Comparison of ENCODE assay signal across 16 cellular contexts in the genomic region with DNA sequence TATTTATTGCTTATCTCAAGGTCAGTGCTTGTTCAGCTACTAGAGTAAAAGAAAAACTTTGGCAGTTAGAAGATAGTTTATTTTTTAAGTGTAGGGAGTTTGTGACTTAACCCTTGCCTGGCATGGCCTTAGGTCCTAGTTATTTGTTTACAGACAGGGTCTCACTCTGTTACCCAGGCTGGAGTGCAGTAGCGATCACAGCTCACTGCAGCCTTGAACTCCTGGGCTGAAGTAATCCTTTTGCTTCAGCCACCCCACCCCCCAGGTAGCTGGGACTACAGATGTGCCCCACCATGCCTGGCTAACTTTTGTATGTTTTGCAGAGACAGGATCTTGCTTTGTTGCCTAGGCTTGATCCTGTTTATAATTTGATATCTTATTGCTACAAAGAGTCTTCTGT. TPM values are rescaled to one million over a fixed set of nuclear protein-coding genes. Genes with fewer than 3 reads are reported as not detected.
DNase-seq lines count a peak whose midpoint lies in the region; ATAC-seq, FAIRE-seq and TF ChIP-seq lines count a peak whose summit lies in the region.
"Had no signal": no experiment of that assay in that cellular context is flagged by ENCODE, and none has a peak within 500 bp of the region (broad histone marks: within the 10 kb centered on the region; RNA-seq: fewer than 3 reads in every experiment).

No MANE protein-coding gene starts in this region.

- H3K79me2 ChIP-seq in HepG2 (ENCODE audit: insufficient read depth, low read length) = peaks cover 79% of the 10 kb centered on the region
- peaks cover 90% of the 10 kb centered on the region for H3K79me2 ChIP-seq in SU-DHL-6 (ENCODE audit: insufficient read depth, low read length)

- H2AFZ ChIP-seq in HepG2 (ENCODE audit: low read length) (no peak overlapping the region), SU-DHL-6 (ENCODE audit: low read depth, low read length, severe bottlenecking) (no peak overlapping the region)

- no peak for TF ChIP-seq POLR2A in HepG2 (IDR thresholded peaks at IDR 0.05; ENCODE audit: insufficient read depth in 1 of 2, low read depth in 2 of 2, low read length in 2 of 2)
- no peak for TF ChIP-seq POLR2A in right lobe of liver (IDR thresholded peaks at IDR 0.05)

- H3K27me3 ChIP-seq in HepG2 (ENCODE audit: control insufficient read depth in 1 of 2, insufficient read depth in 2 of 2, low read length in 2 of 2) = no peaks in the 10 kb centered on the region; a peak in 1 of 5 replicates
- H3K27me3 ChIP-seq in right lobe of liver = no peaks in the 10 kb centered on the region
- H3K27me3 ChIP-seq in SU-DHL-6 (ENCODE audit: low read length) = no peaks in the 10 kb centered on the region
- H3K27me3 ChIP-seq: esophagus muscularis mucosa had no signal

- H3K9me3 Mint-ChIP-seq in glutamatergic neuron (ENCODE audit: unreplicated experiment) = no peaks in the 10 kb centered on the region

- peaks cover 18% of the 10 kb centered on the region for H3F3A ChIP-seq in SU-DHL-6 (ENCODE audit: insufficient read depth)

- WGBS in HepG2 (ENCODE audit: low lambda C conversion rate) = 0% methylated on average over 1 of the region's 1 CpG
- WGBS in right lobe of liver (ENCODE audit: insufficient coverage, low coverage, low lambda C conversion rate, missing lambda C conversion rate) = no CpG with 5 or more reads among the region's 1 CpG

- H3K27ac Mint-ChIP-seq in glutamatergic neuron (ENCODE audit: unreplicated experiment) = peak overlapping the region; percentile 36

- POLR2A ChIA-PET in HepG2 (lab: Yijun Ruan, JAX) = no interaction called here

- peak overlapping the region; percentile 82 for H3K4me2 ChIP-seq in HepG2 (ENCODE audit: low read depth, low read length)
- peak overlapping the region; percentile 5 for H3K4me2 ChIP-seq in SU-DHL-6 (ENCODE audit: low read depth, low read length, poor library complexity, severe bottlenecking)

- peaks cover 32% of the 10 kb centered on the region for H3K4me1 ChIP-seq in HepG2 (ENCODE audit: insufficient read depth, low read length)
- H3K4me1 ChIP-seq in right lobe of liver = peaks cover 0 to 8% (median 3%) of the 10 kb centered on the region in 4 donors

- TF ChIP-seq EP300 in HepG2 (IDR thresholded peaks at IDR 0.05; ENCODE audit: low read depth in 2 of 2, low read length in 2 of 2) = 0 out of 4 replicates have a peak, but pooled peaks of 1 of the 2 experiments have one; percentile 18
- 0 out of 2 replicates have a peak, but pooled peaks have one; percentile 20 for TF ChIP-seq EP300 in HepG2 (CRISPR knock-in tag; IDR thresholded peaks at IDR 0.05; ENCODE audit: borderline replicate concordance)

- in situ Hi-C loops in HepG2 (cut with HindIII; ENCODE audit: extremely low pct_ligation_motif_present, low pct_unique_long_range_greater_than_20kb) = no loop called here

- DNase-seq in HepG2 (ENCODE audit: low spot score) = peak; percentile 67
- DNase-seq in right lobe of liver = no peak
- DNase-seq in glutamatergic neuron = no peak
- DNase-seq in GOT3 (lab: John Stamatoyannopoulos, UW) = no peak
- no peak for DNase-seq in AG08395 (ENCODE audit: low spot score)
- no peak for DNase-seq in DMS79 (lab: John Stamatoyannopoulos, UW)
- DNase-seq: activated gamma-delta T cell; aorta; Caco-2; left ventricle myocardium superior; naive thymus-derived CD4-positive, alpha-beta T cell had no signal

- TF ChIP-seq CTCF in HepG2 (CRISPR knock-in tag; IDR thresholded peaks at IDR 0.05) = no peak
- no peak for TF ChIP-seq CTCF in right lobe of liver (IDR thresholded peaks at IDR 0.05)
- TF ChIP-seq CTCF in SU-DHL-6 (IDR thresholded peaks at IDR 0.05; ENCODE audit: insufficient read depth, low read length, poor library complexity, severe bottlenecking) = no peak
- no peak for TF ChIP-seq CTCF in glutamatergic neuron (IDR thresholded peaks at IDR 0.05; ENCODE audit: partially characterized antibody, unreplicated experiment)

- H3K36me3 ChIP-seq in HepG2 (replicated peaks in 1 of 2; ENCODE audit: control insufficient read depth in 1 of 2, insufficient read depth in 2 of 2, low read length in 2 of 2) (peaks cover 1 to 20% of the 10 kb centered on the region in 2 experiments; a peak in 4 of 5 replicates), right lobe of liver (no peaks in the 10 kb centered on the region), SU-DHL-6 (ENCODE audit: low read length) (peaks cover 48% of the 10 kb centered on the region)
- H3K36me3 ChIP-seq: esophagus muscularis mucosa had no signal

- no peak for TF ChIP-seq RAD21 in HepG2 (CRISPR knock-in tag; IDR thresholded peaks at IDR 0.05)

- FAIRE-seq in HepG2 (lab: Jason Lieb, UNC) = peak; percentile 60
- FAIRE-seq: HTR-8/SVneo had no signal

- H3K9me3 ChIP-seq in HepG2 (ENCODE audit: low read length) (peaks cover 9% of the 10 kb centered on the region; the same call in 1 of the 2 replicates), right lobe of liver (no peaks in the 10 kb centered on the region), SU-DHL-6 (ENCODE audit: insufficient read depth, low read length) (no peaks in the 10 kb centered on the region)
- H3K9me3 ChIP-seq: esophagus muscularis mucosa had no signal

- H3K4me3 ChIP-seq in HepG2 (replicated peaks in 1 of 3; ENCODE audit: insufficient read depth in 1 of 3, low read depth in 2 of 3, low read length in 3 of 3) (peak overlapping the region; percentile 5 to 20 (median 6); a peak in 1 of 6 replicates), right lobe of liver (no peak overlapping the region), SU-DHL-6 (ENCODE audit: insufficient read depth, low read length, poor library complexity, severe bottlenecking) (no peak overlapping the region)
- H3K4me3 ChIP-seq: esophagus muscularis mucosa, SK-N-MC had no signal

- H3K36me3 Mint-ChIP-seq in glutamatergic neuron (ENCODE audit: unreplicated experiment) = no peaks in the 10 kb centered on the region

- peak; percentile 28 for ATAC-seq in HepG2
- no peak for ATAC-seq in right lobe of liver
- ATAC-seq in GM19397 (IDR thresholded peaks at IDR 0.05; ENCODE audit: unreplicated experiment) = no peak
- ATAC-seq: left ventricle myocardium superior; naive thymus-derived CD4-positive, alpha-beta T cell had no signal

- no peaks in the 10 kb centered on the region for H3K9me2 ChIP-seq in SU-DHL-6 (replicated peaks; ENCODE audit: insufficient read depth, low read length)

- H3K9ac ChIP-seq in HepG2 (ENCODE audit: insufficient read depth, low read depth, low read length) (peak overlapping the region; percentile 54), SU-DHL-6 (ENCODE audit: low read length) (no peak overlapping the region)

- intact Hi-C loops in HepG2 (cut with micrococcal nuclease; ENCODE audit: unreplicated experiment) = loop anchor here (5.0 kb wide), 1 partner anchor 242 kb away; a partner anchor contains a TSS
- intact Hi-C loops in right lobe of liver (cut with DNase I) = no loop called here

- BruUV-seq in HepG2 (replicated peaks; lab: Mats Ljungman, UMichigan) = no TSS peak

- H3K4me3 Mint-ChIP-seq in glutamatergic neuron (ENCODE audit: unreplicated experiment) = no peak overlapping the region
- H3K4me3 Mint-ChIP-seq: naive thymus-derived CD4-positive, alpha-beta T cell had no signal

- no peaks in the 10 kb centered on the region for H4K20me1 ChIP-seq in HepG2 (ENCODE audit: insufficient read depth, low read length)
- H4K20me1 ChIP-seq in SU-DHL-6 (ENCODE audit: low read depth, low read length) = peaks cover 5% of the 10 kb centered on the region

- peak overlapping the region; percentile 89 for H3K27ac ChIP-seq in HepG2 (ENCODE audit: extremely low read length, insufficient read depth, low read length)
- no peak overlapping the region for H3K27ac ChIP-seq in right lobe of liver
- H3K27ac ChIP-seq in SU-DHL-6 (ENCODE audit: low read depth, low read length) = no peak overlapping the region
- H3K27ac ChIP-seq: SK-N-MC had no signal

- CTCF ChIA-PET in HepG2 (lab: Yijun Ruan, JAX; ENCODE audit: low intra/inter-chr PET ratio, low total read pairs) = no interaction called here

- H3K4me1 Mint-ChIP-seq in glutamatergic neuron (ENCODE audit: low read depth, unreplicated experiment) = peaks cover 23% of the 10 kb centered on the region

- H3K27me3 Mint-ChIP-seq in glutamatergic neuron (ENCODE audit: unreplicated experiment) = peaks cover 3% of the 10 kb centered on the region

TF ChIP-seq in HepG2, 621 proteins besides CTCF, POLR2A, EP300 and RAD21 (continues in another document):
- TF ChIP-seq NFRKB (IDR thresholded peaks at IDR 0.05) = no peak

RNA-seq across cellular contexts. Expression of a gene that starts 4.2 kb away (rescaled TPM):
- 38.8 and 72.0 TPM in 2 replicates for total RNA-seq in HepG2 (2016; rRNA removed; fragmentation: Illumina TruSeq; extraction: Trizol)
- 5.1 and 7.8 TPM in 2 replicates for total RNA-seq in HepG2 (2016; cell fraction: cytosol; rRNA removed; fragmentation: Illumina TruSeq; extraction: Trizol; ENCODE audit: low read depth)
- 37.7 and 68.7 TPM in 2 replicates for total RNA-seq in HepG2 (2016; cell fraction: insoluble cytoplasmic fraction; rRNA removed; fragmentation: Illumina TruSeq; extraction: Trizol)
- total RNA-seq in HepG2 (2016; cell fraction: membrane; rRNA removed; fragmentation: Illumina TruSeq; extraction: Trizol) = 16.4 and 19.9 TPM in 2 replicates
- total RNA-seq in HepG2 (2016; cell fraction: nucleus; rRNA removed; fragmentation: Illumina TruSeq; extraction: Trizol) = 96.5 and 107 TPM in 2 replicates
- polyA plus RNA-seq in HepG2 (2011; rRNA removed) = 13.3 and 20.0 TPM in 2 replicates
- 6.3 and 6.5 TPM in 2 replicates for polyA plus RNA-seq in HepG2 (2011; cell fraction: cytosol; rRNA removed)
- 32.3 and 39.3 TPM in 2 replicates for polyA plus RNA-seq in HepG2 (2011; cell fraction: nucleus; rRNA removed)
- polyA plus RNA-seq in HepG2 (2012) = 10.2 and 22.0 TPM in 2 replicates
- 1.8 and 2.1 TPM in 2 replicates for polyA plus RNA-seq in HepG2 (2016; cell fraction: cytosol; fragmentation: Illumina TruSeq; extraction: Trizol; ENCODE audit: low read depth)
- polyA plus RNA-seq in HepG2 (2016; cell fraction: insoluble cytoplasmic fraction; fragmentation: Illumina TruSeq; extraction: Trizol; ENCODE audit: low read depth) = 23.5 and 27.8 TPM in 2 replicates
- polyA plus RNA-seq in HepG2 (2016; cell fraction: membrane; fragmentation: Illumina TruSeq; extraction: Trizol; ENCODE audit: low read depth) = 4.8 and 5.6 TPM in 2 replicates
- polyA plus RNA-seq in HepG2 (2016; cell fraction: nucleus; fragmentation: Illumina TruSeq; extraction: Trizol; ENCODE audit: insufficient read depth, low read depth) = 88.6 and 93.2 TPM in 2 replicates
- 64.2 and 214 TPM in 2 replicates for polyA minus RNA-seq in HepG2 (2011; rRNA and poly(A)+ RNA removed; ENCODE audit: low replicate concordance)
- polyA minus RNA-seq in HepG2 (2011; cell fraction: cytosol; rRNA and poly(A)+ RNA removed) = 29.0 and 48.1 TPM in 2 replicates
- polyA minus RNA-seq in HepG2 (2011; cell fraction: nucleus; rRNA and poly(A)+ RNA removed) = 105 and 132 TPM in 2 replicates
- total RNA-seq in right lobe of liver = 1 to 10 TPM in 4 of 6 experiments, under 1 TPM in 2; 0.44 to 7.8 (median 2.2) TPM
- total RNA-seq in glutamatergic neuron (ENCODE audit: unreplicated experiment) = 18.4 TPM

Comparison
In these comparisons a context has a peak if more than half of its experiments do, and no peak if none do; other contexts are left out.
1. H3K4me3 ChIP-seq: peak in HepG2 (3 of 3); none in right lobe of liver (0 of 3) and SU-DHL-6 (single experiment).